Comparison of ENCODE assay signal across 23 cellular contexts in genomic region chr7:66348531-66348930, GRCh38.
DNase-seq lines count a peak whose midpoint lies in the region; ATAC-seq, FAIRE-seq and TF ChIP-seq lines count a peak whose summit lies in the region.
"Had no signal": no experiment of that assay in that cellular context is flagged by ENCODE, and none has a peak within 500 bp of the region (broad histone marks: within the 10 kb centered on the region; RNA-seq: fewer than 3 reads in every experiment).

No MANE protein-coding gene starts in this region.

- H3K27me3 Mint-ChIP-seq in osteocyte (ENCODE audit: unreplicated experiment): no peaks in the 10 kb centered on the region
- H3K27me3 Mint-ChIP-seq: stimulated activated naive CD8-positive, alpha-beta T cell treated with anti-CD3 and anti-CD28 coated beads, Interleukin-15, Interleukin-2, amounts not matched to agents 100 ng/mL and 50 ng/mL, for 24 hours had no signal

- H4K20me1 ChIP-seq in HepG2 (ENCODE audit: insufficient read depth, low read length) (no peaks in the 10 kb centered on the region), PC-3 (ENCODE audit: low read length) (no peaks in the 10 kb centered on the region)

- FAIRE-seq in HepG2 (lab: Jason Lieb, UNC): no peak
- FAIRE-seq: A204.1, H54, pancreas, small intestine had no signal

- H3K27me3 ChIP-seq in HepG2 (ENCODE audit: control insufficient read depth in 1 of 2, insufficient read depth in 2 of 2, low read length in 2 of 2): no peaks in the 10 kb centered on the region
- no peaks in the 10 kb centered on the region for H3K27me3 ChIP-seq in right lobe of liver
- H3K27me3 ChIP-seq in PC-3 (ENCODE audit: low read length): no peaks in the 10 kb centered on the region
- H3K27me3 ChIP-seq: pancreas, uterus had no signal

- H3K27ac ChIP-seq in HepG2 (ENCODE audit: extremely low read length, insufficient read depth, low read length): no peak overlapping the region
- no peak overlapping the region for H3K27ac ChIP-seq in right lobe of liver
- H3K27ac ChIP-seq in PC-3 (ENCODE audit: low read length): no peak overlapping the region
- H3K27ac ChIP-seq: pancreas had no signal

- H3K4me1 Mint-ChIP-seq in osteocyte (ENCODE audit: unreplicated experiment): peaks cover 62% of the 10 kb centered on the region

- ATAC-seq in HepG2 (peak; percentile 48; the same call in 2 of the 3 replicates), right lobe of liver (no peak), PC-3 (no peak), GM18870 (IDR thresholded peaks at IDR 0.05; ENCODE audit: unreplicated experiment) (no peak)
- ATAC-seq: activated T-cell treated with anti-CD3 and anti-CD28 coated beads, Interleukin-2, amount 50 U/mL, for 72 hours had no signal

- in situ Hi-C loops in HepG2 (cut with HindIII; ENCODE audit: extremely low pct_ligation_motif_present, low pct_unique_long_range_greater_than_20kb): no loop called here

- TF ChIP-seq RAD21 in HepG2 (CRISPR knock-in tag; IDR thresholded peaks at IDR 0.05): no peak

- intact Hi-C loops in HepG2 (cut with micrococcal nuclease; ENCODE audit: unreplicated experiment) (no loop called here), right lobe of liver (cut with DNase I) (no loop called here), PC-3 (cut with micrococcal nuclease) (no loop called here)

- H3F3A ChIP-seq in PC-3 (ENCODE audit: low read length, unreplicated experiment): no peaks in the 10 kb centered on the region

- H3K4me1 ChIP-seq in HepG2 (ENCODE audit: insufficient read depth, low read length): peaks cover 29% of the 10 kb centered on the region
- H3K4me1 ChIP-seq in right lobe of liver: peaks cover 0 to 7% (median 3%) of the 10 kb centered on the region in 4 donors
- H3K4me1 ChIP-seq in PC-3 (ENCODE audit: insufficient read depth, low read length): no peaks in the 10 kb centered on the region

- H3K9me3 ChIP-seq in HepG2 (ENCODE audit: low read length) (no peaks in the 10 kb centered on the region), right lobe of liver (no peaks in the 10 kb centered on the region), PC-3 (ENCODE audit: low read length) (no peaks in the 10 kb centered on the region)
- H3K9me3 ChIP-seq: pancreas, uterus had no signal

- peaks cover 12% of the 10 kb centered on the region for H3K9me3 Mint-ChIP-seq in osteocyte (ENCODE audit: unreplicated experiment)
- H3K9me3 Mint-ChIP-seq: stimulated activated naive CD8-positive, alpha-beta T cell treated with anti-CD3 and anti-CD28 coated beads, Interleukin-15, Interleukin-2, amounts not matched to agents 100 ng/mL and 50 ng/mL, for 24 hours had no signal

- H3K36me3 Mint-ChIP-seq in osteocyte (ENCODE audit: unreplicated experiment): peaks cover 5% of the 10 kb centered on the region

- BruUV-seq in HepG2 (replicated peaks; lab: Mats Ljungman, UMichigan) (no TSS peak), PC-3 (replicated peaks; lab: Mats Ljungman, UMichigan) (no TSS peak)

- no peaks in the 10 kb centered on the region for H3K9me2 ChIP-seq in PC-3 (replicated peaks; ENCODE audit: low read length)

- TF ChIP-seq EP300 in HepG2 (IDR thresholded peaks at IDR 0.05; ENCODE audit: low read depth in 2 of 2, low read length in 2 of 2) (no peak), HepG2 (CRISPR knock-in tag; IDR thresholded peaks at IDR 0.05; ENCODE audit: borderline replicate concordance) (no peak)

- WGBS in HepG2 (ENCODE audit: low lambda C conversion rate): 70% methylated on average over 4 of the region's 4 CpGs
- WGBS in right lobe of liver (ENCODE audit: insufficient coverage, low coverage, low lambda C conversion rate, missing lambda C conversion rate): 36% methylated on average over 4 of the region's 4 CpGs

- no peak overlapping the region for H3K4me3 ChIP-seq in HepG2 (replicated peaks in 1 of 3; ENCODE audit: insufficient read depth in 1 of 3, low read depth in 2 of 3, low read length in 3 of 3)
- no peak overlapping the region for H3K4me3 ChIP-seq in right lobe of liver
- H3K4me3 ChIP-seq in PC-3 (ENCODE audit: low read length): no peak overlapping the region
- H3K4me3 ChIP-seq: pancreas, uterus had no signal

- H3K9ac ChIP-seq in HepG2 (ENCODE audit: insufficient read depth, low read depth, low read length) (no peak overlapping the region), PC-3 (ENCODE audit: low read length) (no peak overlapping the region)

- H3K27ac Mint-ChIP-seq in osteocyte (ENCODE audit: unreplicated experiment): peak overlapping the region; percentile 96
- H3K27ac Mint-ChIP-seq: activated T-cell treated with anti-CD3 and anti-CD28 coated beads, Interleukin-2, amount 50 U/mL, for 72 hours; stimulated activated naive CD8-positive, alpha-beta T cell treated with anti-CD3 and anti-CD28 coated beads, Interleukin-15, Interleukin-2, amounts not matched to agents 100 ng/mL and 50 ng/mL, for 24 hours had no signal

- POLR2A ChIA-PET in HepG2 (lab: Yijun Ruan, JAX): interaction anchor here (0.8 kb wide), 1 partner anchor 110 kb away, joined by 3 read pairs; no protein-coding TSS in a partner anchor
- POLR2A ChIA-PET in PC-3 (lab: Charles Lee; ENCODE audit: unreplicated experiment): no interaction called here

- H2AFZ ChIP-seq in HepG2 (ENCODE audit: low read length): no peak overlapping the region
- no peak overlapping the region for H2AFZ ChIP-seq in PC-3 (ENCODE audit: low read length)

- no peak for TF ChIP-seq CTCF in HepG2 (CRISPR knock-in tag; IDR thresholded peaks at IDR 0.05)
- no peak for TF ChIP-seq CTCF in right lobe of liver (IDR thresholded peaks at IDR 0.05)
- TF ChIP-seq CTCF in osteocyte (IDR thresholded peaks at IDR 0.05): no peak
- TF ChIP-seq CTCF in PC-3 (conservative IDR thresholded peaks at IDR 0.05; ENCODE audit: low read depth, low read length): no peak

- CTCF ChIA-PET in HepG2 (lab: Yijun Ruan, JAX; ENCODE audit: low intra/inter-chr PET ratio, low total read pairs) (no interaction called here), PC-3 (lab: Charles Lee) (no interaction called here)

- TF ChIP-seq POLR2A in HepG2 (IDR thresholded peaks at IDR 0.05; ENCODE audit: insufficient read depth in 1 of 2, low read depth in 2 of 2, low read length in 2 of 2) (no peak), right lobe of liver (IDR thresholded peaks at IDR 0.05) (no peak)

- H3K4me2 ChIP-seq in HepG2 (ENCODE audit: low read depth, low read length): no peak overlapping the region
- H3K4me2 ChIP-seq in PC-3 (ENCODE audit: low read length): no peak overlapping the region

- H3K4me3 Mint-ChIP-seq in osteocyte (ENCODE audit: unreplicated experiment): peak overlapping the region; percentile 57
- H3K4me3 Mint-ChIP-seq: activated T-cell treated with anti-CD3 and anti-CD28 coated beads, Interleukin-2, amount 50 U/mL, for 72 hours; naive thymus-derived CD4-positive, alpha-beta T cell; stimulated activated naive CD8-positive, alpha-beta T cell treated with anti-CD3 and anti-CD28 coated beads, Interleukin-15, Interleukin-2, amounts not matched to agents 100 ng/mL and 50 ng/mL, for 24 hours had no signal

- no peak for DNase-seq in HepG2 (ENCODE audit: low spot score)
- no peak for DNase-seq in right lobe of liver
- peak; percentile 67 for DNase-seq in fibroblast of peridontal ligament (ENCODE audit: extremely low read depth)
- DNase-seq in osteocyte (ENCODE audit: extremely low spot score, unreplicated experiment): no peak
- no peak for DNase-seq in NCI-H526 treated with DMSO at 0.1 percent for 48 hours (lab: John Stamatoyannopoulos, UW)
- DNase-seq in PC-3: no peak
- no peak for DNase-seq in NCI-H2171 treated with DMSO at 0.1 percent for 48 hours (lab: John Stamatoyannopoulos, UW)
- DNase-seq: activated CD4-positive, CD25-positive, alpha-beta regulatory T cell treated with anti-CD3 and anti-CD28 coated beads, Interleukin-2, amount 50 U/mL, for 72 hours; activated naive CD4-positive, alpha-beta T cell treated with anti-CD3 and anti-CD28 coated beads, Interleukin-2, amount 50 U/mL, for 16 hours; activated T-cell treated with anti-CD3 and anti-CD28 coated beads, Interleukin-2, amount 50 U/mL, for 72 hours; foreskin melanocyte; islet precursor cell; naive thymus-derived CD4-positive, alpha-beta T cell; NCI-H510A; pancreas; small intestine; stimulated activated CD4-positive, alpha-beta T cell treated with anti-CD3 and anti-CD28 coated beads, Interleukin-4, amount 100 ng/mL, for 1 hour; T-helper 9 cell; uterus had no signal

- H3K36me3 ChIP-seq in HepG2 (replicated peaks in 1 of 2; ENCODE audit: control insufficient read depth in 1 of 2, insufficient read depth in 2 of 2, low read length in 2 of 2): peaks cover 0 to 1% of the 10 kb centered on the region in 2 experiments; a peak in 1 of 5 replicates
- H3K36me3 ChIP-seq in right lobe of liver: no peaks in the 10 kb centered on the region
- H3K36me3 ChIP-seq in PC-3 (ENCODE audit: low read depth, low read length): no peaks in the 10 kb centered on the region
- H3K36me3 ChIP-seq: pancreas, uterus had no signal

- no peaks in the 10 kb centered on the region for H3K79me2 ChIP-seq in HepG2 (ENCODE audit: insufficient read depth, low read length)
- H3K79me2 ChIP-seq in PC-3 (ENCODE audit: low read length): no peaks in the 10 kb centered on the region

TF ChIP-seq in HepG2, 621 proteins besides CTCF, POLR2A, EP300 and RAD21:
- no peak for TF ChIP-seq CCAR2 (optimal IDR thresholded peaks at IDR 0.05; ENCODE audit: low read depth, low read length)
- peak; percentile 30 to 54; a peak in 3 of 4 replicates for TF ChIP-seq MAFK (conservative IDR thresholded peaks at IDR 0.05 in 1 of 2, IDR thresholded peaks at IDR 0.05 in 1 of 2; ENCODE audit: low read length in 2 of 2)
